In the genomic region with DNA sequence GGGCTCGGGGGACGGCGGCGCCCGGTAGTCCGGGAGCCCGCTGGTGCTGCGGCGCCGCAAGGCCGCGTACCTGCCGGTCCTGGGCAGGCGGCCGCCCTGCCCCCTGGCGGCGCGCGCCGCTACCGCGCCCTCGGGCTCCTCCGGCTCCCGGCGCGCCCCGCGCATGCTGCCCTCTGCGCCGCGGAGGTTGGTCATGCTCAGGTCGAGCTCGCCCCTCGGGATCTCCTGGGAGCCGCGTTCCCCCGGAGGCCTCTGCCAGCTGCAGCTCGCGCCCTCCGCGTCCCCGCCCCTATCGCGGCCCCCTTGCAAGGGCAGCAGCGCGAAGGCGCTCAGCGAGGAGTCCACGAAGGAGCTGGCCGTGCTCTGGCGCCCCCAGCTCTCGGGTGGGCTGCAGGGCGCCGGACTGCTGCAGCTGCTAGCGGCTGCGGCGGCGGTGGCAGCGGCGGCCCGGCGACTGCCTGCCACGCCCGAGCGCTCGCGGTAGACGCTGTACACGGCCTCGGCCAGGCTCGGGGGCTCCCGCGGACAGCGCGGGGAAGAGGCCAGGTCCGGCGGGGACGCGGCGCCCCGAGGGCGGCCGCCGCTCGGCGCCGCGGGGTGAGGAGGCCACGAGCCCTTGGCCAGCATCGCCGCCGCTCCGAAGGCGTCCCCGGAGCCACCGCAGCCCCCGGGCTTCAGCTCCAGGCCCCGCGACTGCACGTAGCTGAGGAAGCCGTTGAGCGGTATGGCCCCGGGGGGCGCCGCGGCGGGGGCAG, we compare ENCODE assay signal across 9 cellular contexts. TPM values are rescaled to one million over a fixed set of nuclear protein-coding genes. Genes with fewer than 3 reads are reported as not detected.
A peak's percentile ranks its signal among the peaks of the same experiment; 100 is the strongest.
DNase-seq lines count a peak whose midpoint lies in the region; ATAC-seq and TF ChIP-seq lines count a peak whose summit lies in the region.
"Had no signal": no experiment of that assay in that cellular context is flagged by ENCODE, and none has a peak within 500 bp of the region (broad histone marks: within the 10 kb centered on the region; RNA-seq: fewer than 3 reads in every experiment).

No MANE protein-coding gene starts in this region.

- CTCF ChIA-PET in activated naive CD4-positive, alpha-beta T cell treated with anti-CD3 and anti-CD28 coated beads for 36 hours (lab: Charles Lee): interaction anchor here (0.7 to 1.6 kb wide), 5 partner anchors 8 to 582 kb away, joined by 3 to 9 read pairs (median 4); no protein-coding TSS in a partner anchor

- H3K27ac Mint-ChIP-seq in activated naive CD4-positive, alpha-beta T cell treated with anti-CD3 and anti-CD28 coated beads for 36 hours: no peak overlapping the region
- no peak overlapping the region for H3K27ac Mint-ChIP-seq in glutamatergic neuron (ENCODE audit: unreplicated experiment)
- no peak overlapping the region for H3K27ac Mint-ChIP-seq in progenitor cell of endocrine pancreas

- ATAC-seq in HG03097 (IDR thresholded peaks at IDR 0.05; ENCODE audit: low FRiP score, unreplicated experiment): peak; percentile 87

- no peak overlapping the region for H3K4me3 Mint-ChIP-seq in activated naive CD4-positive, alpha-beta T cell treated with anti-CD3 and anti-CD28 coated beads for 36 hours
- H3K4me3 Mint-ChIP-seq in glutamatergic neuron (ENCODE audit: unreplicated experiment): no peak overlapping the region
- H3K4me3 Mint-ChIP-seq in progenitor cell of endocrine pancreas (ENCODE audit: low read depth): peak overlapping the region; percentile 65

- H3K36me3 Mint-ChIP-seq in activated naive CD4-positive, alpha-beta T cell treated with anti-CD3 and anti-CD28 coated beads for 36 hours (ENCODE audit: low read depth): no peaks in the 10 kb centered on the region
- no peaks in the 10 kb centered on the region for H3K36me3 Mint-ChIP-seq in glutamatergic neuron (ENCODE audit: unreplicated experiment)
- peaks cover 3% of the 10 kb centered on the region for H3K36me3 Mint-ChIP-seq in progenitor cell of endocrine pancreas (ENCODE audit: insufficient read depth)

- intact Hi-C loops in activated naive CD4-positive, alpha-beta T cell treated with anti-CD3 and anti-CD28 coated beads for 36 hours (cut with micrococcal nuclease): loop anchor here (2.0 to 5.0 kb wide), 3 partner anchors 82 to 818 kb away; no protein-coding TSS in a partner anchor

- H3K9me3 Mint-ChIP-seq in activated naive CD4-positive, alpha-beta T cell treated with anti-CD3 and anti-CD28 coated beads for 36 hours: no peaks in the 10 kb centered on the region
- H3K9me3 Mint-ChIP-seq in glutamatergic neuron (ENCODE audit: unreplicated experiment) (peaks cover 3% of the 10 kb centered on the region), progenitor cell of endocrine pancreas (ENCODE audit: low read depth) (no peaks in the 10 kb centered on the region)

- TF ChIP-seq CTCF in glutamatergic neuron (IDR thresholded peaks at IDR 0.05; ENCODE audit: partially characterized antibody, unreplicated experiment): peak; percentile 86
- peak; percentile 86 for TF ChIP-seq CTCF in progenitor cell of endocrine pancreas (IDR thresholded peaks at IDR 0.05; ENCODE audit: unreplicated experiment)

- H3K4me1 Mint-ChIP-seq in activated naive CD4-positive, alpha-beta T cell treated with anti-CD3 and anti-CD28 coated beads for 36 hours (ENCODE audit: low read depth): peaks cover 7% of the 10 kb centered on the region
- H3K4me1 Mint-ChIP-seq in glutamatergic neuron (ENCODE audit: low read depth, unreplicated experiment) (peaks cover 9% of the 10 kb centered on the region), progenitor cell of endocrine pancreas (ENCODE audit: low read depth) (peaks cover 13% of the 10 kb centered on the region)

- peak; percentile 25 for DNase-seq in activated naive CD4-positive, alpha-beta T cell treated with anti-CD3 and anti-CD28 coated beads for 36 hours
- DNase-seq in activated naive CD4-positive, alpha-beta T cell treated with Interleukin-2 at 50 U/mL for 16 hours: no peak
- peak; percentile 21 to 35 for DNase-seq in activated CD4-positive, alpha-beta T cell treated with anti-CD3 and anti-CD28 coated beads, Interleukin-2, amount 50 U/mL, for 48 hours
- peak; percentile 81 for DNase-seq in glutamatergic neuron
- DNase-seq in progenitor cell of endocrine pancreas (ENCODE audit: low spot score, unreplicated experiment): peak; percentile 68
- DNase-seq in NK-92 (lab: John Stamatoyannopoulos, UW; ENCODE audit: unreplicated experiment): no peak
- no peak for DNase-seq in DMS79 treated with DMSO at 0.1 percent for 48 hours (lab: John Stamatoyannopoulos, UW)
- DNase-seq: DND-41 had no signal

- H3K27me3 Mint-ChIP-seq in activated naive CD4-positive, alpha-beta T cell treated with anti-CD3 and anti-CD28 coated beads for 36 hours (ENCODE audit: low read depth): peaks cover 52% of the 10 kb centered on the region
- H3K27me3 Mint-ChIP-seq in glutamatergic neuron (ENCODE audit: unreplicated experiment) (peaks cover 5% of the 10 kb centered on the region), progenitor cell of endocrine pancreas (peaks cover 32% of the 10 kb centered on the region)

RNA-seq across cellular contexts. Expression of a gene that starts 4.5 kb away (rescaled TPM):
- total RNA-seq in activated naive CD4-positive, alpha-beta T cell treated with anti-CD3 and anti-CD28 coated beads for 36 hours: not detected
- 13.8 TPM for total RNA-seq in glutamatergic neuron (ENCODE audit: unreplicated experiment)
- 8.6 and 9.3 TPM in 2 replicates for total RNA-seq in progenitor cell of endocrine pancreas

Comparison
In these comparisons a context has a peak if more than half of its experiments do, and no peak if none do; other contexts are left out.
1. DNase-seq: peak in activated naive CD4-positive, alpha-beta T cell treated with anti-CD3 and anti-CD28 coated beads for 36 hours (single experiment), activated CD4-positive, alpha-beta T cell treated with anti-CD3 and anti-CD28 coated beads, Interleukin-2, amount 50 U/mL, for 48 hours (2 of 2), glutamatergic neuron (single experiment) and progenitor cell of endocrine pancreas (single experiment); none in activated naive CD4-positive, alpha-beta T cell treated with Interleukin-2 at 50 U/mL for 16 hours (single experiment), NK-92 (single experiment) and DMS79 treated with DMSO at 0.1 percent for 48 hours (single experiment).